In genomic region chr3:147393261-147393964, GRCh38 we compare ENCODE assay signal across 10 cellular contexts. TPM values are rescaled to one million over a fixed set of nuclear protein-coding genes. Genes with fewer than 3 reads are reported as not detected.
A peak's percentile ranks its signal among the peaks of the same experiment; 100 is the strongest.
DNase-seq lines count a peak whose midpoint lies in the region; ATAC-seq and TF ChIP-seq lines count a peak whose summit lies in the region.
"Had no signal": no experiment of that assay in that cellular context is flagged by ENCODE, and none has a peak within 500 bp of the region (broad histone marks: within the 10 kb centered on the region; RNA-seq: fewer than 3 reads in every experiment).

No MANE protein-coding gene starts in this region.

- no peaks in the 10 kb centered on the region for H3F3A ChIP-seq in SK-N-SH (replicated peaks; ENCODE audit: insufficient read depth)

- H3K4me1 ChIP-seq in SK-N-SH (ENCODE audit: control insufficient read depth in 1 of 2, insufficient read depth in 2 of 2, low read depth in 1 of 2, low read length in 1 of 2), result peaks cover 0 to 2% of the 10 kb centered on the region in 2 experiments; a peak in 1 of 4 replicates
- peaks cover 3% of the 10 kb centered on the region for H3K4me1 ChIP-seq in right cardiac atrium (ENCODE audit: control insufficient read depth, insufficient read depth, low read length)

- H3K9me3 ChIP-seq in SK-N-SH (no peaks in the 10 kb centered on the region), right cardiac atrium (ENCODE audit: control insufficient read depth, low read length) (no peaks in the 10 kb centered on the region)

- peak overlapping the region; percentile 94 for H2AFZ ChIP-seq in SK-N-SH (ENCODE audit: low read depth)

- DNase-seq in ELR (ENCODE audit: low read depth), result peak; percentile 87
- peak; percentile 88 for DNase-seq in SK-N-SH
- DNase-seq in right cardiac atrium, result peak in 1 of 3 donors; percentile 59
- DNase-seq in retinal pigment epithelial cell (ENCODE audit: low read depth), result no peak
- DNase-seq in NCI-H187 treated with DMSO at 0.1 percent for 48 hours (lab: John Stamatoyannopoulos, UW), result no peak
- DNase-seq: immature natural killer cell, NCI-H526 treated with DMSO at 0.1 percent for 48 hours had no signal

- H3K27me3 ChIP-seq in SK-N-SH (ENCODE audit: insufficient read depth) (peaks cover 44% of the 10 kb centered on the region; the same call in 1 of the 2 replicates), right cardiac atrium (ENCODE audit: control insufficient read depth, insufficient read depth) (peaks cover 8% of the 10 kb centered on the region)

- H3K9me3 Mint-ChIP-seq in stimulated activated memory B cell treated with anti-CD40 and anti-IgM and Interleukin-4, amounts not matched to agents 10 μg/mL and 1 μg/mL and 100 μg/mL, for 72 hours, result peaks cover 11% of the 10 kb centered on the region

- peak overlapping the region; percentile 83 for H3K9ac ChIP-seq in SK-N-SH

- intact Hi-C loops in right cardiac atrium (cut with DNase I), result no loop called here

- POLR2A ChIA-PET in SK-N-SH (lab: Yijun Ruan, JAX), result interaction anchor here (0.6 to 2.1 kb wide), 3 partner anchors 16 to 853 kb away, joined by 4 to 6 read pairs (median 5); partner anchors contain the start of gene ZIC1

- H3K4me3 ChIP-seq in SK-N-SH (ENCODE audit: low read depth in 2 of 2, low read length in 1 of 2), result peak overlapping the region; percentile 62 to 69
- peak overlapping the region; percentile 66 for H3K4me3 ChIP-seq in right cardiac atrium (ENCODE audit: low read length)
- H3K4me3 ChIP-seq in retinal pigment epithelial cell (ENCODE audit: low read length), result peak overlapping the region; percentile 20

- H3K27me3 Mint-ChIP-seq in stimulated activated memory B cell treated with anti-CD40 and anti-IgM and Interleukin-4, amounts not matched to agents 10 μg/mL and 1 μg/mL and 100 μg/mL, for 72 hours, result peaks cover 89% of the 10 kb centered on the region

- peak overlapping the region; percentile 88 for H3K4me2 ChIP-seq in SK-N-SH

- H3K79me2 ChIP-seq in SK-N-SH (ENCODE audit: insufficient read depth), result peaks cover 27% of the 10 kb centered on the region; the same call in 1 of the 2 replicates

- H3K27ac ChIP-seq in SK-N-SH (ENCODE audit: low read depth in 2 of 2, low read length in 1 of 2) (peak overlapping the region; percentile 71 to 83), right cardiac atrium (ENCODE audit: low read length) (no peak overlapping the region)

- no peak for TF ChIP-seq EP300 in SK-N-SH (IDR thresholded peaks at IDR 0.05; ENCODE audit: borderline replicate concordance in 1 of 2, low read depth in 1 of 2, low read length in 1 of 2)

- no peaks in the 10 kb centered on the region for H4K20me1 ChIP-seq in SK-N-SH (ENCODE audit: insufficient read depth)

- H3K4me3 Mint-ChIP-seq in stimulated activated memory B cell treated with anti-CD40 and anti-IgM and Interleukin-4, amounts not matched to agents 10 μg/mL and 1 μg/mL and 100 μg/mL, for 72 hours, result no peak overlapping the region

- no peaks in the 10 kb centered on the region for H3K36me3 ChIP-seq in SK-N-SH (replicated peaks in 1 of 2; ENCODE audit: control insufficient read depth in 1 of 2, insufficient read depth in 2 of 2, low read length in 1 of 2)

- H3K27ac Mint-ChIP-seq in stimulated activated memory B cell treated with anti-CD40 and anti-IgM and Interleukin-4, amounts not matched to agents 10 μg/mL and 1 μg/mL and 100 μg/mL, for 72 hours, result no peak overlapping the region
- H3K27ac Mint-ChIP-seq: immature natural killer cell had no signal

- ATAC-seq in right cardiac atrium (peak; percentile 33 to 36), GM18517 (IDR thresholded peaks at IDR 0.05; ENCODE audit: unreplicated experiment) (no peak), GM19463 (IDR thresholded peaks at IDR 0.05; ENCODE audit: unreplicated experiment) (no peak)
- no peak for ATAC-seq in stimulated activated memory B cell treated with anti-CD40 and anti-IgM and Interleukin-4, amounts not matched to agents 10 μg/mL and 1 μg/mL and 100 μg/mL, for 72 hours

- TF ChIP-seq RAD21 in SK-N-SH (IDR thresholded peaks at IDR 0.05; ENCODE audit: low read length), result 0 out of 2 replicates have a peak, but pooled peaks have one; percentile 6

- WGBS in SK-N-SH (ENCODE audit: low lambda C conversion rate), result 19% methylated on average over 20 of the region's 54 CpGs
- WGBS in right cardiac atrium, result 3% methylated on average over 54 of the region's 54 CpGs

- TF ChIP-seq CTCF in SK-N-SH (IDR thresholded peaks at IDR 0.05) (0 out of 2 replicates have a peak, but pooled peaks have one; percentile 9), retinal pigment epithelial cell (conservative IDR thresholded peaks at IDR 0.05; ENCODE audit: low read depth, low read length) (no peak)

- H3K9me2 ChIP-seq in SK-N-SH, result no peaks in the 10 kb centered on the region

- peaks cover 8% of the 10 kb centered on the region for H3K4me1 Mint-ChIP-seq in stimulated activated memory B cell treated with anti-CD40 and anti-IgM and Interleukin-4, amounts not matched to agents 10 μg/mL and 1 μg/mL and 100 μg/mL, for 72 hours
- H3K4me1 Mint-ChIP-seq: immature natural killer cell had no signal

- no peaks in the 10 kb centered on the region for H3K36me3 Mint-ChIP-seq in stimulated activated memory B cell treated with anti-CD40 and anti-IgM and Interleukin-4, amounts not matched to agents 10 μg/mL and 1 μg/mL and 100 μg/mL, for 72 hours

- CTCF ChIA-PET in SK-N-SH (lab: Yijun Ruan, JAX), result interaction anchor here (0.7 to 1.8 kb wide), 6 partner anchors 10 to 1554 kb away, joined by 3 to 10 read pairs (median 4); no protein-coding TSS in a partner anchor

TF ChIP-seq in SK-N-SH, 30 proteins besides CTCF, POLR2A, EP300 and RAD21:
- TF ChIP-seq POLR2AphosphoS5 (IDR thresholded peaks at IDR 0.05; ENCODE audit: low read depth, low read length) (peak; percentile 61; the same call in 1 of the 2 replicates), FOSL2 (IDR thresholded peaks at IDR 0.05; ENCODE audit: borderline replicate concordance, low read depth) (no peak), YY1 (IDR thresholded peaks at IDR 0.05; ENCODE audit: low read depth) (peak; percentile 83)

RNA-seq across cellular contexts. Expression of gene ZIC4, which starts 12.9 kb away (rescaled TPM):
- polyA plus RNA-seq in SK-N-SH (2012; rRNA removed), result 1.3 and 2.0 TPM in 2 replicates
- polyA plus RNA-seq in SK-N-SH (2012; cell fraction: cytosol; rRNA removed), result 1.1 and 1.4 TPM in 2 replicates
- polyA plus RNA-seq in SK-N-SH (2012; cell fraction: nucleus; rRNA removed), result 4.5 and 7.1 TPM in 2 replicates
- total RNA-seq in right cardiac atrium, result not detected
- polyA plus RNA-seq in right cardiac atrium, result not detected
- polyA plus RNA-seq: immature natural killer cell had no signal

RNA-seq across cellular contexts. Expression of gene ZIC1, which starts 15.8 kb away (rescaled TPM):
- polyA plus RNA-seq in SK-N-SH (2012; rRNA removed), result 11.3 and 16.7 TPM in 2 replicates
- 8.2 and 11.4 TPM in 2 replicates for polyA plus RNA-seq in SK-N-SH (2012; cell fraction: cytosol; rRNA removed)
- polyA plus RNA-seq in SK-N-SH (2012; cell fraction: nucleus; rRNA removed), result 30.4 and 42.9 TPM in 2 replicates
- under 1 TPM in 1 of 4 donors, not detected in 3; 0.95 TPM for total RNA-seq in right cardiac atrium
- not detected for polyA plus RNA-seq in right cardiac atrium
- polyA plus RNA-seq: immature natural killer cell had no signal

Comparison
In these comparisons a context has a peak if more than half of its experiments do, and no peak if none do; other contexts are left out.
1. DNase-seq: peak in ELR (single experiment) and SK-N-SH (single experiment); none in retinal pigment epithelial cell (single experiment) and NCI-H187 treated with DMSO at 0.1 percent for 48 hours (single experiment).
2. ATAC-seq: peak in right cardiac atrium (2 of 2); none in GM18517 (single experiment), stimulated activated memory B cell treated with anti-CD40 and anti-IgM and Interleukin-4, amounts not matched to agents 10 μg/mL and 1 μg/mL and 100 μg/mL, for 72 hours (single experiment) and GM19463 (single experiment).
3. Peak in every context shown above with its lines, with median percentiles within 50 percentile points of each other: H3K4me3 ChIP-seq.